Comparison of ENCODE assay signal across 16 cellular contexts in the genomic region with DNA sequence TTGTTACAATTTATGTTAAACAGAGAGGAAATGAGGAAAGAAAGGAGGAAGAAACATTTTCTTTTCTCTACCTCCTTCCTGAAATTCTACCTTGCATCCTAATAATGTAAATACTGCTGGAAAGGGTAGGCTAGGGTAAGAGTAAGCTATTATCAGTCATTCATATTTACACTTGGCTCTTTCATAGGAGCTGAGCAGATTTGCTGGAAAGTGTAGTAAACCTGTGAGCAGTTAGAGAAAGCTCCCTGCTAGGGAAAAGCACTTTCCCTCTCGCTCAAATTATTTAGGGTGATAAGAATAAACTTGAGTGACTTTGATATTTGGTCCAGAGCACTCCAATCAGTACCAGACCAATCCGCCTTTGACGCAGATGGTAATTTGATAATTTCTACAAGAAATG.
DNase-seq lines count a peak whose midpoint lies in the region; ATAC-seq and TF ChIP-seq lines count a peak whose summit lies in the region.
"Had no signal": no experiment of that assay in that cellular context is flagged by ENCODE, and none has a peak within 500 bp of the region (broad histone marks: within the 10 kb centered on the region; RNA-seq: fewer than 3 reads in every experiment).

No MANE protein-coding gene starts in this region.

- ATAC-seq in SK-N-SH treated with all-trans-retinoic acid at 6 μM for 48 hours (no peak), mucosa of descending colon (no peak), HG02938 (IDR thresholded peaks at IDR 0.05; ENCODE audit: unreplicated experiment) (no peak)
- ATAC-seq: A549 had no signal

- H2AFZ ChIP-seq in SK-N-SH (ENCODE audit: low read depth), result no peak overlapping the region

- H3K27ac ChIP-seq in SK-N-SH (ENCODE audit: low read depth in 2 of 2, low read length in 1 of 2) (peak overlapping the region in 1 of 2 experiments; percentile 94; a peak in 2 of 4 replicates), endodermal cell (ENCODE audit: low read depth, low read length) (peak overlapping the region; percentile 10)
- H3K27ac ChIP-seq: A549, C4-2B, HL-60 had no signal

- H3K9ac ChIP-seq in SK-N-SH (no peak overlapping the region), endodermal cell (ENCODE audit: extremely low read depth, low read length, poor library complexity, severe bottlenecking) (no peak overlapping the region)

- no peaks in the 10 kb centered on the region for H3K36me3 ChIP-seq in SK-N-SH (replicated peaks in 1 of 2; ENCODE audit: control insufficient read depth in 1 of 2, insufficient read depth in 2 of 2, low read length in 1 of 2)
- H3K36me3 ChIP-seq in endodermal cell (ENCODE audit: control insufficient read depth, insufficient read depth, low read length), result no peaks in the 10 kb centered on the region
- H3K36me3 ChIP-seq in mucosa of descending colon (ENCODE audit: low read depth), result no peaks in the 10 kb centered on the region

- H3K4me3 Mint-ChIP-seq in brain (peak overlapping the region in 1 of 5 experiments; percentile 37), endodermal cell (no peak overlapping the region), type B pancreatic cell (no peak overlapping the region)
- H3K4me3 Mint-ChIP-seq: CD4-positive, alpha-beta T cell; H9 had no signal

- TF ChIP-seq RAD21 in SK-N-SH (IDR thresholded peaks at IDR 0.05; ENCODE audit: low read length), result no peak

- H3K9me3 ChIP-seq in SK-N-SH, result no peaks in the 10 kb centered on the region
- H3K9me3 ChIP-seq in endodermal cell (ENCODE audit: control insufficient read depth, low read length), result no peaks in the 10 kb centered on the region
- no peaks in the 10 kb centered on the region for H3K9me3 ChIP-seq in mucosa of descending colon
- H3K9me3 ChIP-seq: A549, Caco-2 had no signal

- intact Hi-C loops in mucosa of descending colon (cut with DNase I, micrococcal nuclease), result no loop called here

- H3K4me1 ChIP-seq in SK-N-SH (ENCODE audit: control insufficient read depth in 1 of 2, insufficient read depth in 2 of 2, low read depth in 1 of 2, low read length in 1 of 2) (peaks cover 0 to 18% of the 10 kb centered on the region in 2 experiments; a peak in 2 of 4 replicates), endodermal cell (ENCODE audit: control insufficient read depth, insufficient read depth, low read length) (no peaks in the 10 kb centered on the region), mucosa of descending colon (ENCODE audit: low read depth) (no peaks in the 10 kb centered on the region)
- H3K4me1 ChIP-seq: A549, Caco-2 had no signal

- DNase-seq in SK-N-SH, result peak; percentile 33
- DNase-seq in endodermal cell, result no peak
- no peak for DNase-seq in type B pancreatic cell (ENCODE audit: extremely low spot score, unreplicated experiment)
- DNase-seq in mucosa of descending colon, result no peak
- DNase-seq in SKM-1 (lab: John Stamatoyannopoulos, UW; ENCODE audit: unreplicated experiment), result no peak
- DNase-seq: AML-193; Caco-2; CD4-positive, alpha-beta T cell; GF-D8; H9 had no signal

- H3K9me2 ChIP-seq in SK-N-SH, result no peaks in the 10 kb centered on the region

- no peak overlapping the region for H3K4me2 ChIP-seq in SK-N-SH
- H3K4me2 ChIP-seq: A549 had no signal

- H3K4me3 ChIP-seq in SK-N-SH (ENCODE audit: low read depth in 2 of 2, low read length in 1 of 2), result no peak overlapping the region
- no peak overlapping the region for H3K4me3 ChIP-seq in endodermal cell (ENCODE audit: low read length)
- no peak overlapping the region for H3K4me3 ChIP-seq in mucosa of descending colon
- H3K4me3 ChIP-seq: A549 had no signal

- no peaks in the 10 kb centered on the region for H3K36me3 Mint-ChIP-seq in brain
- H3K36me3 Mint-ChIP-seq in endodermal cell (ENCODE audit: low read depth), result no peaks in the 10 kb centered on the region
- H3K36me3 Mint-ChIP-seq in type B pancreatic cell, result no peaks in the 10 kb centered on the region

- 15% methylated on average over 3 of the region's 3 CpGs for WGBS in SK-N-SH (ENCODE audit: low lambda C conversion rate)
- WGBS in endodermal cell (ENCODE audit: insufficient coverage in 1 of 2, insufficient read length in 1 of 2), 2 experiments, result 95% methylated on average over 3 of the region's 3 CpGs; no CpG with 5 or more reads in 1 of the 2 experiments

- POLR2A ChIA-PET in SK-N-SH (lab: Yijun Ruan, JAX), result interaction anchor here (0.6 to 1.5 kb wide), 4 partner anchors 76 to 360 kb away, joined by 3 to 4 read pairs (median 4); no protein-coding TSS in a partner anchor

- H3K27ac Mint-ChIP-seq in brain (peak overlapping the region; percentile 72 to 97 (median 86)), endodermal cell (no peak overlapping the region), type B pancreatic cell (peak overlapping the region; percentile 46)
- H3K27ac Mint-ChIP-seq: CD4-positive, alpha-beta T cell; H9 had no signal

- no peaks in the 10 kb centered on the region for H3F3A ChIP-seq in SK-N-SH (replicated peaks; ENCODE audit: insufficient read depth)

- no peaks in the 10 kb centered on the region for H4K20me1 ChIP-seq in SK-N-SH (ENCODE audit: insufficient read depth)

- H3K79me2 ChIP-seq in SK-N-SH (ENCODE audit: insufficient read depth), result no peaks in the 10 kb centered on the region

- CTCF ChIA-PET in SK-N-SH (lab: Yijun Ruan, JAX), result interaction anchor here (0.7 to 1.3 kb wide), 4 partner anchors 11 to 596 kb away, joined by 3 read pairs; no protein-coding TSS in a partner anchor

- H3K27me3 ChIP-seq in SK-N-SH (ENCODE audit: insufficient read depth), result peaks cover 6% of the 10 kb centered on the region; the same call in 1 of the 2 replicates
- H3K27me3 ChIP-seq in endodermal cell (ENCODE audit: control insufficient read depth, insufficient read depth, low read length, poor library complexity, severe bottlenecking), result no peaks in the 10 kb centered on the region

- H3K4me1 Mint-ChIP-seq in brain (peaks cover 49% of the 10 kb centered on the region), endodermal cell (no peaks in the 10 kb centered on the region), type B pancreatic cell (ENCODE audit: unreplicated experiment) (peaks cover 7% of the 10 kb centered on the region)

- TF ChIP-seq CTCF in SK-N-SH (IDR thresholded peaks at IDR 0.05), result no peak
- no peak for TF ChIP-seq CTCF in brain (conservative IDR thresholded peaks at IDR 0.05)
- no peak for TF ChIP-seq CTCF in endodermal cell (conservative IDR thresholded peaks at IDR 0.05)
- TF ChIP-seq CTCF in type B pancreatic cell (conservative IDR thresholded peaks at IDR 0.05), result no peak
- no peak for TF ChIP-seq CTCF in mucosa of descending colon (IDR thresholded peaks at IDR 0.05)

- peaks cover 3% of the 10 kb centered on the region for H3K27me3 Mint-ChIP-seq in brain
- no peaks in the 10 kb centered on the region for H3K27me3 Mint-ChIP-seq in endodermal cell (ENCODE audit: insufficient read depth)
- H3K27me3 Mint-ChIP-seq in type B pancreatic cell, result peaks cover 3% of the 10 kb centered on the region
- H3K27me3 Mint-ChIP-seq: CD4-positive, alpha-beta T cell had no signal

- TF ChIP-seq EP300 in SK-N-SH (IDR thresholded peaks at IDR 0.05; ENCODE audit: borderline replicate concordance in 1 of 2, low read depth in 1 of 2, low read length in 1 of 2), result no peak

- peaks cover 0 to 14% (median 7%) of the 10 kb centered on the region in 5 experiments for H3K9me3 Mint-ChIP-seq in brain
- H3K9me3 Mint-ChIP-seq in endodermal cell, result no peaks in the 10 kb centered on the region
- H3K9me3 Mint-ChIP-seq in type B pancreatic cell, result peaks cover 14% of the 10 kb centered on the region
- H3K9me3 Mint-ChIP-seq: CD4-positive, alpha-beta T cell; H9 had no signal

TF ChIP-seq in SK-N-SH, 30 proteins besides CTCF, POLR2A, EP300 and RAD21:
- no peak for TF ChIP-seq RCOR1 (IDR thresholded peaks at IDR 0.05; ENCODE audit: low read length)
- no peak for TF ChIP-seq SIN3A (IDR thresholded peaks at IDR 0.05; ENCODE audit: borderline replicate concordance, low read depth, low read length)
- TF ChIP-seq, protein P1, sequence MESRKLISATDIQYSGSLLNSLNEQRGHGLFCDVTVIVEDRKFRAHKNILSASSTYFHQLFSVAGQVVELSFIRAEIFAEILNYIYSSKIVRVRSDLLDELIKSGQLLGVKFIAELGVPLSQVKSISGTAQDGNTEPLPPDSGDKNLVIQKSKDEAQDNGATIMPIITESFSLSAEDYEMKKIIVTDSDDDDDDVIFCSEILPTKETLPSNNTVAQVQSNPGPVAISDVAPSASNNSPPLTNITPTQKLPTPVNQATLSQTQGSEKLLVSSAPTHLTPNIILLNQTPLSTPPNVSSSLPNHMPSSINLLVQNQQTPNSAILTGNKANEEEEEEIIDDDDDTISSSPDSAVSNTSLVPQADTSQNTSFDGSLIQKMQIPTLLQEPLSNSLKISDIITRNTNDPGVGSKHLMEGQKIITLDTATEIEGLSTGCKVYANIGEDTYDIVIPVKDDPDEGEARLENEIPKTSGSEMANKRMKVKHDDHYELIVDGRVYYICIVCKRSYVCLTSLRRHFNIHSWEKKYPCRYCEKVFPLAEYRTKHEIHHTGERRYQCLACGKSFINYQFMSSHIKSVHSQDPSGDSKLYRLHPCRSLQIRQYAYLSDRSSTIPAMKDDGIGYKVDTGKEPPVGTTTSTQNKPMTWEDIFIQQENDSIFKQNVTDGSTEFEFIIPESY (IDR thresholded peaks at IDR 0.05; ENCODE audit: borderline replicate concordance, low read depth), result no peak

TF ChIP-seq in SK-N-SH treated with all-trans-retinoic acid at 6 μM for 48 hours, 23 proteins besides CTCF, POLR2A, EP300 and RAD21 (continues in another document):
- TF ChIP-seq ZFP3 (CRISPR knock-in tag; IDR thresholded peaks at IDR 0.05) (no peak), ZC3H10 (CRISPR knock-in tag; IDR thresholded peaks at IDR 0.05) (no peak), CSRNP3 (CRISPR knock-in tag; IDR thresholded peaks at IDR 0.05) (no peak), ZNF565 (CRISPR knock-in tag; conservative IDR thresholded peaks at IDR 0.05; ENCODE audit: low read depth) (no peak), ARNTL (CRISPR knock-in tag; IDR thresholded peaks at IDR 0.05; ENCODE audit: borderline replicate concordance, low read depth) (no peak), ZNF8 (CRISPR knock-in tag; IDR thresholded peaks at IDR 0.05) (no peak), ZFP30 (CRISPR knock-in tag; IDR thresholded peaks at IDR 0.05) (no peak), PPARA (CRISPR knock-in tag; IDR thresholded peaks at IDR 0.05; ENCODE audit: borderline replicate concordance) (no peak), CSDC2 (CRISPR knock-in tag; IDR thresholded peaks at IDR 0.05) (no peak), ZNF70 (CRISPR knock-in tag; IDR thresholded peaks at IDR 0.05) (no peak)
